ENCODE assay signal across 8 cellular contexts in genomic region chr22:24146190-24146616, GRCh38.
DNase-seq lines count a peak whose midpoint lies in the region; ATAC-seq and TF ChIP-seq lines count a peak whose summit lies in the region.

No MANE protein-coding gene starts in this region.

- peak overlapping the region; percentile 30; the same call in 1 of the 2 replicates for H3K4me2 ChIP-seq in OCI-LY1 (ENCODE audit: low read length)

- H4K20me1 ChIP-seq in OCI-LY1 (ENCODE audit: insufficient read depth, low read length), result no peaks in the 10 kb centered on the region

- H3K4me1 ChIP-seq in OCI-LY1 (ENCODE audit: insufficient read depth, low read length, severe bottlenecking), result peaks cover 44% of the 10 kb centered on the region

- peak; percentile 75 for ATAC-seq in HG02852 (IDR thresholded peaks at IDR 0.05; ENCODE audit: unreplicated experiment)

- no peaks in the 10 kb centered on the region for H3F3A ChIP-seq in OCI-LY1 (ENCODE audit: insufficient read depth, low read length)

- no peaks in the 10 kb centered on the region for H3K27me3 ChIP-seq in OCI-LY1 (ENCODE audit: insufficient read depth, low read length)
- no peaks in the 10 kb centered on the region for H3K27me3 ChIP-seq in brain microvascular endothelial cell (replicated peaks)
- no peaks in the 10 kb centered on the region for H3K27me3 ChIP-seq in layer of hippocampus (ENCODE audit: control insufficient read depth, insufficient read depth, low read length)

- H3K9me2 ChIP-seq in OCI-LY1 (ENCODE audit: low read depth, low read length), result no peaks in the 10 kb centered on the region

- in situ Hi-C loops in brain microvascular endothelial cell (cut with HindIII; ENCODE audit: low pct_ligation_motif_present, low sequenced_read_pairs), result no loop called here

- H3K36me3 ChIP-seq in OCI-LY1 (ENCODE audit: insufficient read depth, low read length), result no peaks in the 10 kb centered on the region
- H3K36me3 ChIP-seq in brain microvascular endothelial cell (replicated peaks), result no peaks in the 10 kb centered on the region

- peak; percentile 0 for DNase-seq in NCI-H526 treated with DMSO at 0.1 percent for 48 hours (lab: John Stamatoyannopoulos, UW)
- no peak for DNase-seq in NCI-H526 (lab: John Stamatoyannopoulos, UW)
- peak; percentile 15 for DNase-seq in brain microvascular endothelial cell
- DNase-seq in superior temporal gyrus (ENCODE audit: extremely low spot score), result peak; percentile 55
- no peak for DNase-seq in DMS114 treated with DMSO at 0.1 percent for 48 hours (lab: John Stamatoyannopoulos, UW; ENCODE audit: unreplicated experiment)

- H3K9me3 ChIP-seq in OCI-LY1 (ENCODE audit: low read length), result no peaks in the 10 kb centered on the region

- no peaks in the 10 kb centered on the region for H3K79me2 ChIP-seq in OCI-LY1 (ENCODE audit: insufficient read depth, low read length)

- no peak for TF ChIP-seq CTCF in OCI-LY1 (IDR thresholded peaks at IDR 0.05; ENCODE audit: low read length)
- no peak for TF ChIP-seq CTCF in brain microvascular endothelial cell (IDR thresholded peaks at IDR 0.05; ENCODE audit: low read depth, low read length, missing control alignments)

- H3K27ac ChIP-seq in OCI-LY1 (ENCODE audit: low read depth, low read length, poor library complexity, severe bottlenecking) (peak overlapping the region; percentile 72), brain microvascular endothelial cell (no peak overlapping the region), layer of hippocampus (ENCODE audit: low read depth, low read length) (peak overlapping the region; percentile 67)

- H3K4me3 ChIP-seq in OCI-LY1 (ENCODE audit: low read depth, low read length, poor library complexity, severe bottlenecking) (peak overlapping the region; percentile 1), brain microvascular endothelial cell (ENCODE audit: low read depth, low read length) (no peak overlapping the region)

- no peak overlapping the region for H2AFZ ChIP-seq in OCI-LY1 (ENCODE audit: low read length)

- H3K9ac ChIP-seq in OCI-LY1 (ENCODE audit: low read length), result peak overlapping the region; percentile 32; the same call in 1 of the 2 replicates

Comparison
In these comparisons a context has a peak if more than half of its experiments do, and no peak if none do; other contexts are left out.
1. DNase-seq: peak in NCI-H526 treated with DMSO at 0.1 percent for 48 hours (single experiment), brain microvascular endothelial cell (single experiment) and superior temporal gyrus (single experiment); none in NCI-H526 (0 of 2) and DMS114 treated with DMSO at 0.1 percent for 48 hours (single experiment).